In the genomic region with DNA sequence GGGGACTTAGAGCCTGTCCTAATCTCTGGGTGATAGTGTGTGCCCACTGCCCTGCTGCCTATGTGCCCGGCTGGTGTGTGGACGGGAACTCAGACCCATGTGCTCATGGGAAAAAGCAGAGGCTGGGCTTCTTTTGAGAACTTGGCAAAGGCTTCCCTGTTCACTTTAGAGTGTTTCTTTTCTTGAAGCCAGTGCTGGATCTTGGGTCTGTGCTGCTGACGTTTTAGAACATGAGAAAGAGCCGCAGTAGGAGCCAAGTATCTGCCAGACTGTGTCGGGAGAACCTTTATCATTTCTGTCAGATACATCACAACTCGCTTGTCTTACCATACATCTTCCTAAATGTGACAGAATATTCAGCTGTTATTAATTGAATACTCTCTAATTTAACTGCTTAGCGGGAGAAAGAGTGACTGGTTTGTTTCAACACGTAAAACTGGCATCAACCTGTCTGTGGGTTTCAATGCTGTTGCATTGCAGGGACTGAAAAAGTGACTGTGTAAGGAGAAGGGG, we compare ENCODE assay signal across 11 cellular contexts.
DNase-seq lines count a peak whose midpoint lies in the region; ATAC-seq and TF ChIP-seq lines count a peak whose summit lies in the region.
"Had no signal": no experiment of that assay in that cellular context is flagged by ENCODE, and none has a peak within 500 bp of the region (broad histone marks: within the 10 kb centered on the region; RNA-seq: fewer than 3 reads in every experiment).

No MANE protein-coding gene starts in this region.

- peak; percentile 62 to 91 (median 80) for ATAC-seq in heart left ventricle
- no peak for ATAC-seq in GM19035 (IDR thresholded peaks at IDR 0.05; ENCODE audit: unreplicated experiment)
- ATAC-seq: natural killer cell had no signal

- H2AFZ ChIP-seq in osteoblast (ENCODE audit: low read length): peak overlapping the region; percentile 77

- no peak overlapping the region for H3K4me3 Mint-ChIP-seq in CD14-positive monocyte
- H3K4me3 Mint-ChIP-seq: natural killer cell had no signal

- no peaks in the 10 kb centered on the region for H4K20me1 ChIP-seq in osteoblast (ENCODE audit: insufficient read depth, low read length)

- peak overlapping the region; percentile 34 to 85 (median 75) for H3K27ac ChIP-seq in heart left ventricle
- no peak overlapping the region for H3K27ac ChIP-seq in osteoblast (ENCODE audit: low read depth, low read length)
- H3K27ac ChIP-seq in uterus: peak overlapping the region; percentile 91 to 93
- H3K27ac ChIP-seq: 22Rv1 had no signal

- H3K9me3 ChIP-seq in heart left ventricle (no peaks in the 10 kb centered on the region), osteoblast (ENCODE audit: low read depth, low read length) (no peaks in the 10 kb centered on the region), uterus (no peaks in the 10 kb centered on the region)

- H3K4me1 ChIP-seq in heart left ventricle: peaks cover 3 to 64% (median 24%) of the 10 kb centered on the region in 12 donors
- peaks cover 9% of the 10 kb centered on the region for H3K4me1 ChIP-seq in osteoblast (ENCODE audit: insufficient read depth, low read length)
- peaks cover 9 to 24% of the 10 kb centered on the region in 2 donors for H3K4me1 ChIP-seq in uterus

- no peak overlapping the region for H3K27ac Mint-ChIP-seq in CD14-positive monocyte
- H3K27ac Mint-ChIP-seq: natural killer cell had no signal

- TF ChIP-seq POLR2A in heart left ventricle (IDR thresholded peaks at IDR 0.05): no peak
- TF ChIP-seq POLR2A in uterus (IDR thresholded peaks at IDR 0.05): no peak

- peaks cover 3 to 7% (median 5%) of the 10 kb centered on the region in 3 donors for H3K27me3 Mint-ChIP-seq in CD14-positive monocyte (ENCODE audit: low read depth in 3 of 3)

- TF ChIP-seq CTCF in heart left ventricle (IDR thresholded peaks at IDR 0.05) (no peak), osteoblast (IDR thresholded peaks at IDR 0.05; ENCODE audit: extremely low read depth, low read depth, low read length) (no peak), uterus (IDR thresholded peaks at IDR 0.05) (no peak), CD14-positive monocyte (IDR thresholded peaks at IDR 0.05) (no peak)

- H3K4me1 Mint-ChIP-seq in CD14-positive monocyte: no peaks in the 10 kb centered on the region
- H3K4me1 Mint-ChIP-seq: natural killer cell had no signal

- H3K4me3 ChIP-seq in heart left ventricle: peak overlapping the region in 8 of 12 donors; percentile 14 to 44 (median 22)
- peak overlapping the region; percentile 29 for H3K4me3 ChIP-seq in osteoblast (ENCODE audit: insufficient read depth, low read length)
- H3K4me3 ChIP-seq in uterus: peak overlapping the region in 1 of 2 donors; percentile 16

- DNase-seq in DMS 273 (lab: John Stamatoyannopoulos, UW; ENCODE audit: unreplicated experiment): peak; percentile 46
- no peak for DNase-seq in DMS 273 treated with DMSO at 0.1 percent for 48 hours (lab: John Stamatoyannopoulos, UW)
- peak in 4 of 5 donors; percentile 29 to 65 (median 50) for DNase-seq in heart left ventricle
- DNase-seq in osteoblast (ENCODE audit: insufficient read length, low spot score, missing footprints): no peak
- DNase-seq in uterus: peak; percentile 71 to 87
- no peak for DNase-seq in HK-2 (ENCODE audit: unreplicated experiment)
- no peak for DNase-seq in CD14-positive monocyte (ENCODE audit: low spot score)
- DNase-seq: natural killer cell, NCI-H524 had no signal

- H3K27me3 ChIP-seq in heart left ventricle: no peaks in the 10 kb centered on the region
- H3K27me3 ChIP-seq in osteoblast (ENCODE audit: insufficient read depth, low read length): no peaks in the 10 kb centered on the region
- H3K27me3 ChIP-seq in uterus: no peaks in the 10 kb centered on the region

- H3K79me2 ChIP-seq in osteoblast (ENCODE audit: insufficient read depth, low read length): no peaks in the 10 kb centered on the region

- H3K36me3 ChIP-seq in heart left ventricle: no peaks in the 10 kb centered on the region
- no peaks in the 10 kb centered on the region for H3K36me3 ChIP-seq in osteoblast (ENCODE audit: insufficient read depth, low read length)
- no peaks in the 10 kb centered on the region for H3K36me3 ChIP-seq in uterus

- 32 to 40% (median 36%) methylated on average over 8 of the region's 8 CpGs for WGBS in heart left ventricle, 4 donors

- peak overlapping the region; percentile 55 for H3K4me2 ChIP-seq in osteoblast (ENCODE audit: insufficient read depth, low read length)

- intact Hi-C loops in heart left ventricle (cut with DNase I) (no loop called here), uterus (cut with DNase I; ENCODE audit: low total_unique reads) (no loop called here), CD14-positive monocyte (cut with micrococcal nuclease) (no loop called here)

- peaks cover 0 to 5% (median 0%) of the 10 kb centered on the region in 7 donors for H3K9me3 Mint-ChIP-seq in CD14-positive monocyte
- H3K9me3 Mint-ChIP-seq: natural killer cell had no signal

- no peaks in the 10 kb centered on the region for H3K36me3 Mint-ChIP-seq in CD14-positive monocyte
- H3K36me3 Mint-ChIP-seq: natural killer cell had no signal

Comparison
In these comparisons a context has a peak if more than half of its experiments do, and no peak if none do; other contexts are left out.
1. DNase-seq: peak in DMS 273 (single experiment), heart left ventricle (4 of 5) and uterus (2 of 2); none in DMS 273 treated with DMSO at 0.1 percent for 48 hours (single experiment), osteoblast (single experiment), HK-2 (single experiment) and CD14-positive monocyte (single experiment).